ENCODE assay signal across 8 cellular contexts in genomic region chr22:29418704-29419103, GRCh38. TPM values are rescaled to one million over a fixed set of nuclear protein-coding genes. Genes with fewer than 3 reads are reported as not detected.
A peak's percentile ranks its signal among the peaks of the same experiment; 100 is the strongest.
DNase-seq lines count a peak whose midpoint lies in the region; ATAC-seq and TF ChIP-seq lines count a peak whose summit lies in the region.
"Not testable (repeated sequence)": the region's sequence is repeated elsewhere in the genome, so short reads cannot be mapped to it uniquely, and the experiment has no call there.
"Had no signal": no experiment of that assay in that cellular context is flagged by ENCODE, and none has a peak within 500 bp of the region (broad histone marks: within the 10 kb centered on the region; RNA-seq: fewer than 3 reads in every experiment).

No MANE protein-coding gene starts in this region.

- TF ChIP-seq POLR2A in body of pancreas (IDR thresholded peaks at IDR 0.05); esophagus muscularis mucosa (IDR thresholded peaks at IDR 0.05; ENCODE audit: low read depth): not testable (repeated sequence)

- H3K9me3 ChIP-seq in HEK293 (ENCODE audit: control insufficient read depth, insufficient read depth, low read depth, low read length); body of pancreas; esophagus muscularis mucosa: not testable (repeated sequence)

- not testable (repeated sequence) for H3K4me3 ChIP-seq in HEK293 (ENCODE audit: low read depth, low read length); body of pancreas; esophagus muscularis mucosa

- intact Hi-C loops in body of pancreas (cut with DNase I); esophagus muscularis mucosa (cut with DNase I): not testable (repeated sequence)

- TF ChIP-seq EP300 in esophagus muscularis mucosa (IDR thresholded peaks at IDR 0.05): not testable (repeated sequence)

- 28 to 40% methylated on average over 5 of the region's 5 CpGs for WGBS in body of pancreas, 2 donors
- 68% methylated on average over 5 of the region's 5 CpGs for WGBS in esophagus muscularis mucosa

- not testable (repeated sequence) for H3K27me3 ChIP-seq in body of pancreas
- peaks cover 0 to 14% (median 0%) of the 10 kb centered on the region in 4 donors for H3K27me3 ChIP-seq in esophagus muscularis mucosa

- POLR2A ChIA-PET in HEK293 (lab: Yijun Ruan, JAX): not testable (repeated sequence)

- CTCF ChIA-PET in HEK293 (lab: Yijun Ruan, JAX): interaction anchor here (0.8 to 2.0 kb wide), 2 partner anchors 11 to 13 kb away, joined by 5 to 6 read pairs; no protein-coding TSS in a partner anchor

- H3K4me1 ChIP-seq in HEK293 (ENCODE audit: control insufficient read depth, insufficient read depth, low read length); esophagus muscularis mucosa: not testable (repeated sequence)
- peaks cover 12% of the 10 kb centered on the region for H3K4me1 ChIP-seq in body of pancreas

- ATAC-seq in body of pancreas: peak; percentile 83

- TF ChIP-seq CTCF in HEK293 (tag by site-specific recombination; IDR thresholded peaks at IDR 0.05); body of pancreas (IDR thresholded peaks at IDR 0.05); esophagus muscularis mucosa (IDR thresholded peaks at IDR 0.05): not testable (repeated sequence)

- peak; percentile 29 for DNase-seq in NCI-H510A treated with DMSO at 0.1 percent for 48 hours (lab: John Stamatoyannopoulos, UW)
- DNase-seq in body of pancreas: peak; percentile 70 to 92 (median 88)
- DNase-seq in esophagus muscularis mucosa (ENCODE audit: extremely low spot score): peak; percentile 24

- not testable (repeated sequence) for H3K27ac ChIP-seq in HEK293 (ENCODE audit: extremely low read depth, low read depth, low read length); esophagus muscularis mucosa (replicated peaks in 1 of 4)
- peak overlapping the region in 3 of 4 donors; percentile 25 to 62 (median 61) for H3K27ac ChIP-seq in body of pancreas

- not testable (repeated sequence) for H3K36me3 ChIP-seq in HEK293 (ENCODE audit: control insufficient read depth in 2 of 2, insufficient read depth in 1 of 2, low read length in 2 of 2); body of pancreas (replicated peaks in 1 of 2; ENCODE audit: insufficient read depth in 1 of 2, low read depth in 2 of 2); esophagus muscularis mucosa

TF ChIP-seq in HEK293, 187 proteins besides CTCF, POLR2A, EP300 and RAD21:
- TF ChIP-seq ZFHX2 (tag by site-specific recombination; conservative IDR thresholded peaks at IDR 0.05) (0 out of 2 replicates have a peak, but pooled peaks have one; percentile 30), EGR2 (tag by site-specific recombination; IDR thresholded peaks at IDR 0.05; ENCODE audit: low read depth) (peak; percentile 52; the same call in 1 of the 2 replicates)

RNA-seq across cellular contexts. Expression of gene RFPL1, which starts 19.7 kb away (rescaled TPM):
- total RNA-seq in body of pancreas (not detected), esophagus muscularis mucosa (not detected)
- total RNA-seq: A673; CD4-positive, alpha-beta memory T cell; CD4-positive, CD25-positive, alpha-beta regulatory T cell; CD8-positive, alpha-beta memory T cell had no signal

RNA-seq across cellular contexts. Expression of gene AP1B1, which starts 30.3 kb away (rescaled TPM):
- total RNA-seq in body of pancreas: 10 to 100 TPM; 45.5 to 66.9 TPM
- total RNA-seq in esophagus muscularis mucosa: 10 to 100 TPM; 55.6 to 72.2 (median 57.4) TPM

Comparison
In these comparisons a context has a peak if more than half of its experiments do, and no peak if none do; other contexts are left out.
1. DNase-seq: peak in every context shown above with its lines; median percentile 88 in body of pancreas; 29 in NCI-H510A treated with DMSO at 0.1 percent for 48 hours; 24 in esophagus muscularis mucosa.